ENCODE assay signal across 8 cellular contexts in the genomic region with DNA sequence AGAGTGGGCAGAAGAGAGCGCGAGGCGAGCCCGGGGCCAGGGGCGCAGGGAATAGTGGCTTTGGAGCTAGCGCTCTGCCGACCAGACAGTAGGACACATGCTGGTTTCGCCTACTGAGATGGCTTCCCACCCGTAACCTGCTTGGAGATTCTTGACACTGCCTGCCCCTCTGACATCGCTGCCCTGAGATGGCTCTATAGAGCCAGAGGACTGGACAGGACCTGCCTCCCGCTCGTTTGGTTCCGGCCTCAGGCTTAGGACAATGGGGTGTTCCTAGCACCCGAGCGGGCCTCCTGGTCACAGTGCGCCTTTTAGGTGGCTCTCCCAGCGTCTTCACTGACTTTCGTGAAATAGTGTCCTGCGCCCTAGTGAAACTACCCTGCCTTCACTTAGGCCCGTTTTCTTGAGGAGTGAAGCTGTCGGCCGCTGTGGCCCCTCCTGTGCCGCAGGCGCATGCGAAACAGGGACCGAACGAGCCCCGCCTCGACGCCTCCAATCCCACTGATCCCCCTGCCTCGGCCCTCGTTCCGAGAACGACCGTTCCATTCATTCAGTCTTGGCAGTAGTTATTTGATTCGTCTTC. TPM values are rescaled to one million over a fixed set of nuclear protein-coding genes. Genes with fewer than 3 reads are reported as not detected.
DNase-seq lines count a peak whose midpoint lies in the region; TF ChIP-seq lines count a peak whose summit lies in the region.

No MANE protein-coding gene starts in this region.

- H3K4me3 Mint-ChIP-seq in type B pancreatic cell: peak overlapping the region; percentile 99

- no peak for TF ChIP-seq CTCF in LNCaP clone FGC (IDR thresholded peaks at IDR 0.05; ENCODE audit: control insufficient read depth, extremely low read depth, insufficient read depth)
- no peak for TF ChIP-seq CTCF in epithelial cell of proximal tubule (conservative IDR thresholded peaks at IDR 0.05; ENCODE audit: low read depth, low read length)
- TF ChIP-seq CTCF in type B pancreatic cell (conservative IDR thresholded peaks at IDR 0.05): no peak

- H3K27ac ChIP-seq in muscle layer of duodenum (ENCODE audit: low read length): peak overlapping the region; percentile 86

- peak overlapping the region; percentile 69 for H3K4me3 ChIP-seq in LNCaP clone FGC (ENCODE audit: low read depth, low read length)
- H3K4me3 ChIP-seq in epithelial cell of proximal tubule (ENCODE audit: low read depth, low read length): peak overlapping the region; percentile 81
- H3K4me3 ChIP-seq in muscle layer of duodenum (ENCODE audit: low read depth in 1 of 2, low read length in 2 of 2): peak overlapping the region; percentile 78 to 81

- peaks cover 0 to 7% of the 10 kb centered on the region in 2 donors for H3K4me1 ChIP-seq in muscle layer of duodenum (ENCODE audit: control insufficient read depth in 1 of 2, insufficient read depth in 2 of 2, low read length in 2 of 2)

- no peaks in the 10 kb centered on the region for H3K36me3 ChIP-seq in muscle layer of duodenum (ENCODE audit: control insufficient read depth in 1 of 2, insufficient read depth in 2 of 2, low read length in 2 of 2)

- H3K27me3 ChIP-seq in muscle layer of duodenum (ENCODE audit: low read depth, low read length): no peaks in the 10 kb centered on the region

- H3K9me3 ChIP-seq in muscle layer of duodenum (ENCODE audit: control insufficient read depth in 1 of 2, low read length in 2 of 2): no peaks in the 10 kb centered on the region

- peak; percentile 4 for DNase-seq in ACHN
- no peak for DNase-seq in LNCaP clone FGC (ENCODE audit: low read depth)
- DNase-seq in activated T-cell treated with anti-CD3 and anti-CD28 coated beads for 24 hours (ENCODE audit: low read depth): peak; percentile 18
- DNase-seq in epithelial cell of proximal tubule (ENCODE audit: low read depth): no peak
- no peak for DNase-seq in type B pancreatic cell (ENCODE audit: extremely low spot score, unreplicated experiment)
- DNase-seq in NOMO-1 (lab: John Stamatoyannopoulos, UW; ENCODE audit: unreplicated experiment in 2 of 2): no peak

- peaks cover 4% of the 10 kb centered on the region for H3K4me1 Mint-ChIP-seq in type B pancreatic cell (ENCODE audit: unreplicated experiment)

- no peaks in the 10 kb centered on the region for H3K27me3 Mint-ChIP-seq in type B pancreatic cell

- no peaks in the 10 kb centered on the region for H3K9me3 Mint-ChIP-seq in type B pancreatic cell

- in situ Hi-C loops in ACHN (cut with HindIII; ENCODE audit: low pct_ligation_motif_present, low pct_unique_long_range_greater_than_20kb, low sequenced_read_pairs): no loop called here

- peak overlapping the region; percentile 97 for H3K27ac Mint-ChIP-seq in type B pancreatic cell

- peaks cover 12% of the 10 kb centered on the region for H3K36me3 Mint-ChIP-seq in type B pancreatic cell

- TF ChIP-seq POLR2A in GM19193 (IDR thresholded peaks at IDR 0.05; ENCODE audit: extremely low read depth, insufficient read depth, insufficient read length): peak; percentile 41

RNA-seq across cellular contexts. Expression of a gene that starts 0.6 kb away (rescaled TPM):
- total RNA-seq in epithelial cell of proximal tubule (11.1 and 16.7 TPM in 2 replicates), type B pancreatic cell (ENCODE audit: low replicate concordance) (27.9 and 34.8 TPM in 2 replicates)

Comparison
In these comparisons a context has a peak if more than half of its experiments do, and no peak if none do; other contexts are left out.
1. DNase-seq: peak in ACHN (single experiment) and activated T-cell treated with anti-CD3 and anti-CD28 coated beads for 24 hours (single experiment); none in LNCaP clone FGC (single experiment), epithelial cell of proximal tubule (single experiment), type B pancreatic cell (single experiment) and NOMO-1 (0 of 2).
2. Peak in every context shown above with its lines, with median percentiles within 50 percentile points of each other: H3K4me3 ChIP-seq.